Comparison of ENCODE assay signal across 1 cellular context in genomic region chr22:39151329-39151975, GRCh38.
TF ChIP-seq lines count a peak whose summit lies in the region.

No MANE protein-coding gene starts in this region.

TF ChIP-seq in HepG2, 621 proteins besides CTCF, POLR2A, EP300 and RAD21 (continued from another document and continues in another):
- no peak for TF ChIP-seq ZNF790 (CRISPR knock-in tag; IDR thresholded peaks at IDR 0.05; ENCODE audit: borderline replicate concordance)
- TF ChIP-seq ZNF766 (CRISPR knock-in tag; IDR thresholded peaks at IDR 0.05; ENCODE audit: borderline replicate concordance): no peak
- TF ChIP-seq RNF2 (conservative IDR thresholded peaks at IDR 0.05; ENCODE audit: low read depth): no peak
- TF ChIP-seq ZSCAN25 (CRISPR knock-in tag; IDR thresholded peaks at IDR 0.05): no peak
- no peak for TF ChIP-seq SRSF1 (optimal IDR thresholded peaks at IDR 0.05; ENCODE audit: low read depth, low read length)
- TF ChIP-seq, protein P1, sequence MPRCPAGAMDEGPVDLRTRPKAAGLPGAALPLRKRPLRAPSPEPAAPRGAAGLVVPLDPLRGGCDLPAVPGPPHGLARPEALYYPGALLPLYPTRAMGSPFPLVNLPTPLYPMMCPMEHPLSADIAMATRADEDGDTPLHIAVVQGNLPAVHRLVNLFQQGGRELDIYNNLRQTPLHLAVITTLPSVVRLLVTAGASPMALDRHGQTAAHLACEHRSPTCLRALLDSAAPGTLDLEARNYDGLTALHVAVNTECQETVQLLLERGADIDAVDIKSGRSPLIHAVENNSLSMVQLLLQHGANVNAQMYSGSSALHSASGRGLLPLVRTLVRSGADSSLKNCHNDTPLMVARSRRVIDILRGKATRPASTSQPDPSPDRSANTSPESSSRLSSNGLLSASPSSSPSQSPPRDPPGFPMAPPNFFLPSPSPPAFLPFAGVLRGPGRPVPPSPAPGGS (CRISPR knock-in tag; IDR thresholded peaks at IDR 0.05): no peak
- TF ChIP-seq, protein P2, sequence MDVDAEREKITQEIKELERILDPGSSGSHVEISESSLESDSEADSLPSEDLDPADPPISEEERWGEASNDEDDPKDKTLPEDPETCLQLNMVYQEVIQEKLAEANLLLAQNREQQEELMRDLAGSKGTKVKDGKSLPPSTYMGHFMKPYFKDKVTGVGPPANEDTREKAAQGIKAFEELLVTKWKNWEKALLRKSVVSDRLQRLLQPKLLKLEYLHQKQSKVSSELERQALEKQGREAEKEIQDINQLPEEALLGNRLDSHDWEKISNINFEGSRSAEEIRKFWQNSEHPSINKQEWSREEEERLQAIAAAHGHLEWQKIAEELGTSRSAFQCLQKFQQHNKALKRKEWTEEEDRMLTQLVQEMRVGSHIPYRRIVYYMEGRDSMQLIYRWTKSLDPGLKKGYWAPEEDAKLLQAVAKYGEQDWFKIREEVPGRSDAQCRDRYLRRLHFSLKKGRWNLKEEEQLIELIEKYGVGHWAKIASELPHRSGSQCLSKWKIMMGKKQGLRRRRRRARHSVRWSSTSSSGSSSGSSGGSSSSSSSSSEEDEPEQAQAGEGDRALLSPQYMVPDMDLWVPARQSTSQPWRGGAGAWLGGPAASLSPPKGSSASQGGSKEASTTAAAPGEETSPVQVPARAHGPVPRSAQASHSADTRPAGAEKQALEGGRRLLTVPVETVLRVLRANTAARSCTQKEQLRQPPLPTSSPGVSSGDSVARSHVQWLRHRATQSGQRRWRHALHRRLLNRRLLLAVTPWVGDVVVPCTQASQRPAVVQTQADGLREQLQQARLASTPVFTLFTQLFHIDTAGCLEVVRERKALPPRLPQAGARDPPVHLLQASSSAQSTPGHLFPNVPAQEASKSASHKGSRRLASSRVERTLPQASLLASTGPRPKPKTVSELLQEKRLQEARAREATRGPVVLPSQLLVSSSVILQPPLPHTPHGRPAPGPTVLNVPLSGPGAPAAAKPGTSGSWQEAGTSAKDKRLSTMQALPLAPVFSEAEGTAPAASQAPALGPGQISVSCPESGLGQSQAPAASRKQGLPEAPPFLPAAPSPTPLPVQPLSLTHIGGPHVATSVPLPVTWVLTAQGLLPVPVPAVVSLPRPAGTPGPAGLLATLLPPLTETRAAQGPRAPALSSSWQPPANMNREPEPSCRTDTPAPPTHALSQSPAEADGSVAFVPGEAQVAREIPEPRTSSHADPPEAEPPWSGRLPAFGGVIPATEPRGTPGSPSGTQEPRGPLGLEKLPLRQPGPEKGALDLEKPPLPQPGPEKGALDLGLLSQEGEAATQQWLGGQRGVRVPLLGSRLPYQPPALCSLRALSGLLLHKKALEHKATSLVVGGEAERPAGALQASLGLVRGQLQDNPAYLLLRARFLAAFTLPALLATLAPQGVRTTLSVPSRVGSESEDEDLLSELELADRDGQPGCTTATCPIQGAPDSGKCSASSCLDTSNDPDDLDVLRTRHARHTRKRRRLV (CRISPR knock-in tag; IDR thresholded peaks at IDR 0.05): no peak
- TF ChIP-seq ARID4A (CRISPR knock-in tag; IDR thresholded peaks at IDR 0.05; ENCODE audit: borderline replicate concordance): no peak
- peak; percentile 66 for TF ChIP-seq ZMYM3 (CRISPR knock-in tag; IDR thresholded peaks at IDR 0.05)
- TF ChIP-seq FOXA1 (IDR thresholded peaks at IDR 0.05): no peak
- no peak for TF ChIP-seq FOXA1 (CRISPR knock-in tag; IDR thresholded peaks at IDR 0.05)
- TF ChIP-seq RCOR2 (CRISPR knock-in tag; IDR thresholded peaks at IDR 0.05): 0 out of 2 replicates have a peak, but pooled peaks have one; percentile 16
- no peak for TF ChIP-seq HHEX (CRISPR knock-in tag; IDR thresholded peaks at IDR 0.05)
- no peak for TF ChIP-seq ZNF672 (CRISPR knock-in tag; IDR thresholded peaks at IDR 0.05)
- no peak for TF ChIP-seq ZNF788 (CRISPR knock-in tag; IDR thresholded peaks at IDR 0.05; ENCODE audit: borderline replicate concordance)
- no peak for TF ChIP-seq ZNF850 (CRISPR knock-in tag; conservative IDR thresholded peaks at IDR 0.05)
- no peak for TF ChIP-seq YEATS4 (CRISPR knock-in tag; IDR thresholded peaks at IDR 0.05; ENCODE audit: borderline replicate concordance)
- no peak for TF ChIP-seq PRDM10 (CRISPR knock-in tag; IDR thresholded peaks at IDR 0.05; ENCODE audit: low read depth)
- TF ChIP-seq HOXA5 (CRISPR knock-in tag; IDR thresholded peaks at IDR 0.05): no peak
- TF ChIP-seq PHF21A (CRISPR knock-in tag; IDR thresholded peaks at IDR 0.05): no peak
- no peak for TF ChIP-seq HMGXB4 (CRISPR knock-in tag; IDR thresholded peaks at IDR 0.05; ENCODE audit: borderline replicate concordance in 1 of 2, low read depth in 1 of 2)
- TF ChIP-seq ADNP (CRISPR knock-in tag; IDR thresholded peaks at IDR 0.05): 0 out of 2 replicates have a peak, but pooled peaks have one; percentile 24
- peak; percentile 94 for TF ChIP-seq ZNF629 (CRISPR knock-in tag; conservative IDR thresholded peaks at IDR 0.05)
- 0 out of 2 replicates have a peak, but pooled peaks have one; percentile 2 for TF ChIP-seq ZNF350 (CRISPR knock-in tag; IDR thresholded peaks at IDR 0.05; ENCODE audit: borderline replicate concordance, low read depth)
- TF ChIP-seq CEBPG (CRISPR knock-in tag; IDR thresholded peaks at IDR 0.05): no peak
- TF ChIP-seq, protein P3, sequence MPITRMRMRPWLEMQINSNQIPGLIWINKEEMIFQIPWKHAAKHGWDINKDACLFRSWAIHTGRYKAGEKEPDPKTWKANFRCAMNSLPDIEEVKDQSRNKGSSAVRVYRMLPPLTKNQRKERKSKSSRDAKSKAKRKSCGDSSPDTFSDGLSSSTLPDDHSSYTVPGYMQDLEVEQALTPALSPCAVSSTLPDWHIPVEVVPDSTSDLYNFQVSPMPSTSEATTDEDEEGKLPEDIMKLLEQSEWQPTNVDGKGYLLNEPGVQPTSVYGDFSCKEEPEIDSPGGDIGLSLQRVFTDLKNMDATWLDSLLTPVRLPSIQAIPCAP (CRISPR knock-in tag; IDR thresholded peaks at IDR 0.05; ENCODE audit: low read depth): no peak
- TF ChIP-seq, protein P4, sequence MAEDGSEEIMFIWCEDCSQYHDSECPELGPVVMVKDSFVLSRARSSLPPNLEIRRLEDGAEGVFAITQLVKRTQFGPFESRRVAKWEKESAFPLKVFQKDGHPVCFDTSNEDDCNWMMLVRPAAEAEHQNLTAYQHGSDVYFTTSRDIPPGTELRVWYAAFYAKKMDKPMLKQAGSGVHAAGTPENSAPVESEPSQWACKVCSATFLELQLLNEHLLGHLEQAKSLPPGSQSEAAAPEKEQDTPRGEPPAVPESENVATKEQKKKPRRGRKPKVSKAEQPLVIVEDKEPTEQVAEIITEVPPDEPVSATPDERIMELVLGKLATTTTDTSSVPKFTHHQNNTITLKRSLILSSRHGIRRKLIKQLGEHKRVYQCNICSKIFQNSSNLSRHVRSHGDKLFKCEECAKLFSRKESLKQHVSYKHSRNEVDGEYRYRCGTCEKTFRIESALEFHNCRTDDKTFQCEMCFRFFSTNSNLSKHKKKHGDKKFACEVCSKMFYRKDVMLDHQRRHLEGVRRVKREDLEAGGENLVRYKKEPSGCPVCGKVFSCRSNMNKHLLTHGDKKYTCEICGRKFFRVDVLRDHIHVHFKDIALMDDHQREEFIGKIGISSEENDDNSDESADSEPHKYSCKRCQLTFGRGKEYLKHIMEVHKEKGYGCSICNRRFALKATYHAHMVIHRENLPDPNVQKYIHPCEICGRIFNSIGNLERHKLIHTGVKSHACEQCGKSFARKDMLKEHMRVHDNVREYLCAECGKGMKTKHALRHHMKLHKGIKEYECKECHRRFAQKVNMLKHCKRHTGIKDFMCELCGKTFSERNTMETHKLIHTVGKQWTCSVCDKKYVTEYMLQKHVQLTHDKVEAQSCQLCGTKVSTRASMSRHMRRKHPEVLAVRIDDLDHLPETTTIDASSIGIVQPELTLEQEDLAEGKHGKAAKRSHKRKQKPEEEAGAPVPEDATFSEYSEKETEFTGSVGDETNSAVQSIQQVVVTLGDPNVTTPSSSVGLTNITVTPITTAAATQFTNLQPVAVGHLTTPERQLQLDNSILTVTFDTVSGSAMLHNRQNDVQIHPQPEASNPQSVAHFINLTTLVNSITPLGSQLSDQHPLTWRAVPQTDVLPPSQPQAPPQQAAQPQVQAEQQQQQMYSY (CRISPR knock-in tag; IDR thresholded peaks at IDR 0.05): no peak
- TF ChIP-seq ETS1 (CRISPR knock-in tag; IDR thresholded peaks at IDR 0.05): no peak
- no peak for TF ChIP-seq ZBTB43 (CRISPR knock-in tag; conservative IDR thresholded peaks at IDR 0.05)
